Comparison of ENCODE assay signal across 28 cellular contexts in the genomic region with DNA sequence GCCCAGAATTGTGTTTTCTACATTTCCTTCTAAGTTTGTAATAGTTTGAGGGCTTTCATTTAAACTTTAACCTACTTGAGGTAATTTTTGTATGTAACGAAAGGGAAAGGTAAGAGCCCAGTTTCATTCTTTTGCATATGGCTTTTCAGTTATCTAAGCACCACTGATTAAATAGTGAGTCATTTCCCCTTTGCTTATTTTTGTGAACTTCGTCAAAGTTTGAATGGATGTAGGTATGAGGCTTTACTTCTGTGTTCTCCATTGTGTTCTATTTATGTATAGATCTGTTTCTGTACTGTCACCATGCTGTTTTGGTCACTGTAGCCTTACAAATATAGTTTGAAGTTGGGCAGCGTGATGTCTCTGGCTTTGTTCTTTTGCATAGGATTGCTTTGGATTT.
A peak's percentile ranks its signal among the peaks of the same experiment; 100 is the strongest.
DNase-seq lines count a peak whose midpoint lies in the region; ATAC-seq, FAIRE-seq and TF ChIP-seq lines count a peak whose summit lies in the region.
"Had no signal": no experiment of that assay in that cellular context is flagged by ENCODE, and none has a peak within 500 bp of the region (broad histone marks: within the 10 kb centered on the region; RNA-seq: fewer than 3 reads in every experiment).

No MANE protein-coding gene starts in this region.

- no peaks in the 10 kb centered on the region for H3K27me3 Mint-ChIP-seq in CD8-positive, alpha-beta T cell (ENCODE audit: low read depth)
- H3K27me3 Mint-ChIP-seq: activated CD4-positive, alpha-beta memory T cell treated with anti-CD3 and anti-CD28 coated beads for 36 hours; T-cell had no signal

- H3K9me3 ChIP-seq in GM12878 (replicated peaks; ENCODE audit: control insufficient read depth, insufficient read depth, low read length): no peaks in the 10 kb centered on the region
- H3K9me3 ChIP-seq in CD8-positive, alpha-beta T cell (ENCODE audit: low read length): no peaks in the 10 kb centered on the region
- no peaks in the 10 kb centered on the region for H3K9me3 ChIP-seq in Karpas-422 (ENCODE audit: low read length)
- H3K9me3 ChIP-seq: esophagus squamous epithelium, prostate gland had no signal

- 9% methylated on average over 3 of the region's 3 CpGs for whole genome bisulfite sequencing in GM12878 (ENCODE audit: insufficient coverage, insufficient replicate concordance, low lambda C conversion rate, missing lambda C conversion rate)

- SMC1A ChIA-PET in GM12878 (lab: Charles Lee; ENCODE audit: uncharacterized antibody, unreplicated experiment): interaction anchor here (0.7 to 2.3 kb wide), 3 partner anchors 9 to 26 kb away, joined by 3 to 9 read pairs (median 3); no protein-coding TSS in a partner anchor

- no peak overlapping the region for H3K4me3 ChIP-seq in GM12878
- no peak overlapping the region for H3K4me3 ChIP-seq in CD8-positive, alpha-beta T cell (ENCODE audit: low read depth, low read length)
- H3K4me3 ChIP-seq in Karpas-422 (ENCODE audit: low read length): no peak overlapping the region
- H3K4me3 ChIP-seq: esophagus squamous epithelium, mucosa of descending colon, neural progenitor cell, prostate gland had no signal

- POLR2A ChIA-PET in GM12878 (lab: Charles Lee): interaction anchor here (0.6 kb wide), 1 partner anchor 712 kb away, joined by 3 read pairs; no protein-coding TSS in a partner anchor
- POLR2A ChIA-PET in CD8-positive, alpha-beta T cell (lab: Charles Lee): no interaction called here

- ATAC-seq in GM18520 (IDR thresholded peaks at IDR 0.05; ENCODE audit: unreplicated experiment): peak; percentile 62
- peak; percentile 64 for ATAC-seq in HG02610 (IDR thresholded peaks at IDR 0.05; ENCODE audit: unreplicated experiment)
- ATAC-seq in HG03571 (IDR thresholded peaks at IDR 0.05; ENCODE audit: unreplicated experiment): peak; percentile 47
- ATAC-seq in GM12878: peak; percentile 96
- ATAC-seq in CD8-positive, alpha-beta T cell: no peak
- ATAC-seq: left ventricle myocardium superior, mucosa of descending colon, T-cell had no signal

- RAD21 ChIA-PET in GM12878 (lab: Charles Lee; ENCODE audit: unreplicated experiment): interaction anchor here (1.4 kb wide), 1 partner anchor 92 kb away, joined by 3 read pairs; no protein-coding TSS in a partner anchor

- H3K27ac ChIP-seq in GM12878 (ENCODE audit: control insufficient read depth, insufficient read depth): no peak overlapping the region
- no peak overlapping the region for H3K27ac ChIP-seq in CD8-positive, alpha-beta T cell (ENCODE audit: low read depth, low read length)
- no peak overlapping the region for H3K27ac ChIP-seq in Karpas-422 (ENCODE audit: low read length)
- H3K27ac ChIP-seq: esophagus squamous epithelium, neural progenitor cell, prostate gland, WERI-Rb-1 had no signal

- H3K9ac ChIP-seq in GM12878 (ENCODE audit: control insufficient read depth, insufficient read depth, low read length) (no peak overlapping the region), Karpas-422 (ENCODE audit: low read length) (no peak overlapping the region)
- H3K9ac ChIP-seq: neural progenitor cell had no signal

- no peaks in the 10 kb centered on the region for H3K4me1 ChIP-seq in GM12878 (ENCODE audit: control insufficient read depth, insufficient read depth, low read length)
- H3K4me1 ChIP-seq in CD8-positive, alpha-beta T cell (ENCODE audit: insufficient read depth, low read length): no peaks in the 10 kb centered on the region
- H3K4me1 ChIP-seq in Karpas-422 (ENCODE audit: low read length): no peaks in the 10 kb centered on the region
- H3K4me1 ChIP-seq: esophagus squamous epithelium, prostate gland had no signal

- FAIRE-seq in GM12878 (lab: Jason Lieb, UNC) (no peak), GM12891 (lab: Jason Lieb, UNC) (no peak)

- TF ChIP-seq EP300 in GM12878 (IDR thresholded peaks at IDR 0.05; ENCODE audit: borderline replicate concordance in 1 of 2, control insufficient read depth in 1 of 2, low read depth in 2 of 2, low read length in 2 of 2): peak in 1 of 2 experiments; percentile 62; a peak in 2 of 4 replicates

- no peaks in the 10 kb centered on the region for H3K36me3 Mint-ChIP-seq in CD8-positive, alpha-beta T cell
- H3K36me3 Mint-ChIP-seq: activated CD4-positive, alpha-beta memory T cell treated with anti-CD3 and anti-CD28 coated beads for 36 hours; CD14-positive monocyte; neural progenitor cell; T-cell had no signal

- H3K79me2 ChIP-seq in GM12878 (ENCODE audit: control insufficient read depth, insufficient read depth, low read length): no peaks in the 10 kb centered on the region
- H3K79me2 ChIP-seq in Karpas-422 (ENCODE audit: low read length): no peaks in the 10 kb centered on the region

- peak; percentile 11 for DNase-seq in GM12878 (ENCODE audit: low read depth, low spot score)
- DNase-seq in CD8-positive, alpha-beta T cell: no peak
- DNase-seq in HuH-7 (ENCODE audit: low spot score): no peak
- no peak for DNase-seq in GM12891 (ENCODE audit: insufficient read length, low spot score)
- no peak for DNase-seq in Karpas-422
- DNase-seq: activated CD4-positive, alpha-beta memory T cell treated with anti-CD3 and anti-CD28 coated beads for 36 hours; activated naive CD4-positive, alpha-beta T cell treated with anti-CD3 and anti-CD28 coated beads for 36 hours; activated T-cell treated with anti-CD3 and anti-CD28 coated beads for 4 hours; DMS 273 treated with DMSO at 0.1 percent for 48 hours; effector CD8-positive, alpha-beta T cell; esophagus squamous epithelium; HCEC 1CT; IMR-90; left ventricle myocardium superior; mucosa of descending colon; NCI-H1694 treated with DMSO at 0.1 percent for 48 hours; NCI-H446 treated with DMSO at 0.1 percent for 48 hours; SIG-M5; stimulated activated CD4-positive, alpha-beta T cell treated with anti-CD3 and anti-CD28 coated beads, Interleukin-1b, Interleukin-23, amount 100 ng/mL, for 48 hours; stimulated activated naive CD4-positive, alpha-beta T cell; T-cell; WERI-Rb-1 had no signal

- BruUV-seq in GM12878 (replicated peaks; lab: Mats Ljungman, UMichigan): no TSS peak

- H3K4me3 Mint-ChIP-seq in CD8-positive, alpha-beta T cell: no peak overlapping the region
- H3K4me3 Mint-ChIP-seq: activated CD4-positive, alpha-beta memory T cell treated with anti-CD3 and anti-CD28 coated beads for 36 hours; activated naive CD4-positive, alpha-beta T cell treated with anti-CD3 and anti-CD28 coated beads for 36 hours; CD14-positive monocyte; neural progenitor cell; T-cell had no signal

- no peak for TF ChIP-seq CTCF in GM12878 (IDR thresholded peaks at IDR 0.05 in 2 of 3, conservative IDR thresholded peaks at IDR 0.05 in 1 of 3; ENCODE audit: control insufficient read depth in 2 of 3, extremely low read depth in 1 of 3, insufficient read depth in 1 of 3, low read depth in 3 of 3, low read length in 3 of 3)
- TF ChIP-seq CTCF in CD8-positive, alpha-beta T cell (IDR thresholded peaks at IDR 0.05): no peak

- no peak overlapping the region for H3K4me2 ChIP-seq in GM12878 (ENCODE audit: control insufficient read depth, insufficient read depth)
- H3K4me2 ChIP-seq in Karpas-422 (ENCODE audit: low read depth, low read length, poor library complexity, severe bottlenecking): no peak overlapping the region
- H3K4me2 ChIP-seq: neural progenitor cell had no signal

- no peak for TF ChIP-seq RAD21 in GM12878 (IDR thresholded peaks at IDR 0.05; ENCODE audit: insufficient read depth, low read depth, low read length)

- H4K20me1 ChIP-seq in GM12878 (ENCODE audit: control insufficient read depth, insufficient read depth) (no peaks in the 10 kb centered on the region), Karpas-422 (ENCODE audit: insufficient read depth, low read depth, low read length) (no peaks in the 10 kb centered on the region)

- H3K27me3 ChIP-seq in GM12878 (replicated peaks in 1 of 2; ENCODE audit: control insufficient read depth in 2 of 2, insufficient read depth in 2 of 2, low read length in 1 of 2): no peaks in the 10 kb centered on the region
- H3K27me3 ChIP-seq in CD8-positive, alpha-beta T cell (ENCODE audit: insufficient read depth, low read length): no peaks in the 10 kb centered on the region
- H3K27me3 ChIP-seq in Karpas-422 (ENCODE audit: low read length): no peaks in the 10 kb centered on the region
- H3K27me3 ChIP-seq: esophagus squamous epithelium, neural progenitor cell had no signal

- in situ Hi-C loops in GM12878 (cut with MboI): no loop called here

- H2AFZ ChIP-seq in GM12878 (ENCODE audit: control insufficient read depth, low read depth, low read length): no peak overlapping the region
- H2AFZ ChIP-seq in Karpas-422 (ENCODE audit: low read length): no peak overlapping the region
- H2AFZ ChIP-seq: neural progenitor cell had no signal

- TF ChIP-seq POLR2A in GM12878 (IDR thresholded peaks at IDR 0.05; ENCODE audit: low read depth, low read length) (no peak), GM12891 (IDR thresholded peaks at IDR 0.05; ENCODE audit: low read depth, low read length) (no peak)

- H3K9me3 Mint-ChIP-seq in CD8-positive, alpha-beta T cell: peaks cover 29% of the 10 kb centered on the region

- intact Hi-C loops in GM12878 (cut with micrococcal nuclease; ENCODE audit: unreplicated experiment): no loop called here
- intact Hi-C loops in CD8-positive, alpha-beta T cell (cut with DNase I, micrococcal nuclease): no loop called here

- H3K36me3 ChIP-seq in GM12878 (ENCODE audit: control insufficient read depth in 2 of 2, insufficient read depth in 2 of 2, low read length in 1 of 2) (no peaks in the 10 kb centered on the region), Karpas-422 (ENCODE audit: insufficient read depth, low read length) (no peaks in the 10 kb centered on the region)
- no peaks in the 10 kb centered on the region for H3K36me3 ChIP-seq in CD8-positive, alpha-beta T cell (ENCODE audit: insufficient read depth, low read length)
- H3K36me3 ChIP-seq: esophagus squamous epithelium, neural progenitor cell, prostate gland, WERI-Rb-1 had no signal

- CTCF ChIA-PET in GM12878 (lab: Yijun Ruan, JAX): no interaction called here
- CTCF ChIA-PET in CD8-positive, alpha-beta T cell (lab: Charles Lee): no interaction called here

- H3K27ac Mint-ChIP-seq in CD8-positive, alpha-beta T cell: no peak overlapping the region
- H3K27ac Mint-ChIP-seq: activated CD4-positive, alpha-beta memory T cell treated with anti-CD3 and anti-CD28 coated beads for 36 hours; activated naive CD4-positive, alpha-beta T cell treated with anti-CD3 and anti-CD28 coated beads for 36 hours; CD14-positive monocyte; neural progenitor cell; T-cell had no signal

- no peaks in the 10 kb centered on the region for H3K9me2 ChIP-seq in Karpas-422 (replicated peaks; ENCODE audit: insufficient read depth, low read length)

- H3K4me1 Mint-ChIP-seq in CD8-positive, alpha-beta T cell (ENCODE audit: low read depth): no peaks in the 10 kb centered on the region
- H3K4me1 Mint-ChIP-seq: neural progenitor cell, T-cell had no signal

TF ChIP-seq in GM12891, 5 proteins besides CTCF, POLR2A, EP300 and RAD21:
- TF ChIP-seq TAF1 (IDR thresholded peaks at IDR 0.05; ENCODE audit: low read depth, low read length) (no peak), POU2F2 (IDR thresholded peaks at IDR 0.05; ENCODE audit: low read depth, low read length) (no peak), SPI1 (IDR thresholded peaks at IDR 0.05; ENCODE audit: low read depth, low read length) (no peak), PAX5 (IDR thresholded peaks at IDR 0.05; ENCODE audit: insufficient read depth, low read length, severe bottlenecking) (no peak), POLR2AphosphoS5 (IDR thresholded peaks at IDR 0.05; ENCODE audit: low read depth, low read length) (no peak)
